ENCODE assay signal across 8 cellular contexts in genomic region chr13:77699059-77699680, GRCh38. TPM values are rescaled to one million over a fixed set of nuclear protein-coding genes. Genes with fewer than 3 reads are reported as not detected.
DNase-seq lines count a peak whose midpoint lies in the region; ATAC-seq, FAIRE-seq and TF ChIP-seq lines count a peak whose summit lies in the region.

No MANE protein-coding gene starts in this region.

- no TSS peak for BruUV-seq in IMR-90 (replicated peaks; lab: Mats Ljungman, UMichigan)

- H3K4me3 ChIP-seq in AG04450 (ENCODE audit: low read depth, low read length) (peak overlapping the region; percentile 45), IMR-90 (ENCODE audit: insufficient read depth, low read depth, low read length) (peak overlapping the region; percentile 48), muscle layer of duodenum (ENCODE audit: low read depth in 1 of 2, low read length in 2 of 2) (peak overlapping the region; percentile 69 to 93)

- H4K5ac ChIP-seq in IMR-90 (ENCODE audit: low read depth, low read length), result no peak overlapping the region

- H3K9me3 ChIP-seq in AG04450 (ENCODE audit: control insufficient read depth, insufficient read depth, low read length) (no peaks in the 10 kb centered on the region), IMR-90 (ENCODE audit: control insufficient read depth, insufficient read depth, low read length) (no peaks in the 10 kb centered on the region), muscle layer of duodenum (ENCODE audit: control insufficient read depth in 1 of 2, low read length in 2 of 2) (no peaks in the 10 kb centered on the region)

- no peak for TF ChIP-seq POLR2A in IMR-90 (IDR thresholded peaks at IDR 0.05; ENCODE audit: low read depth, low read length)

- no peak overlapping the region for H3K9ac ChIP-seq in IMR-90 (ENCODE audit: low read depth, low read length)

- no peak overlapping the region for H2AK9ac ChIP-seq in IMR-90 (replicated peaks; ENCODE audit: low read depth, low read length, poor library complexity)

- H3K4ac ChIP-seq in IMR-90 (ENCODE audit: low read depth, low read length), result no peak overlapping the region

- no CpG with 5 or more reads among the region's 4 CpGs for WGBS in IMR-90 (ENCODE audit: extremely low coverage in 2 of 2, insufficient read length in 1 of 2), 2 experiments

- TF ChIP-seq CTCF in AG04450 (IDR thresholded peaks at IDR 0.05; ENCODE audit: low read depth, low read length) (no peak), IMR-90 (conservative IDR thresholded peaks at IDR 0.05; ENCODE audit: low read depth, low read length) (no peak)

- H3K27ac ChIP-seq in AG04450 (ENCODE audit: low read depth, low read length) (no peak overlapping the region), IMR-90 (ENCODE audit: insufficient read depth, low read length) (no peak overlapping the region), caudate nucleus (ENCODE audit: low read depth, low read length) (peak overlapping the region; percentile 82), muscle layer of duodenum (ENCODE audit: low read length) (no peak overlapping the region)

- no peak overlapping the region for H3K18ac ChIP-seq in IMR-90 (ENCODE audit: low read depth, low read length)

- ATAC-seq in IMR-90 (ENCODE audit: low read depth) (no peak), GM19452 (IDR thresholded peaks at IDR 0.05; ENCODE audit: unreplicated experiment) (no peak)

- no peak overlapping the region for H4K91ac ChIP-seq in IMR-90 (ENCODE audit: insufficient read depth, low read depth, low read length)

- CTCF ChIA-PET in AG04450 (lab: Charles Lee) (no interaction called here), IMR-90 (lab: Yijun Ruan, JAX) (no interaction called here)

- 0 out of 2 replicates have a peak overlapping the region, but pooled peaks have one; percentile 16 for H3K23ac ChIP-seq in IMR-90 (ENCODE audit: low read depth, low read length)

- no peaks in the 10 kb centered on the region for H3K9me1 ChIP-seq in IMR-90 (ENCODE audit: insufficient read depth, low read length)

- H3K36me3 ChIP-seq in IMR-90 (ENCODE audit: control insufficient read depth, insufficient read depth, low read length) (no peaks in the 10 kb centered on the region), muscle layer of duodenum (ENCODE audit: control insufficient read depth in 1 of 2, insufficient read depth in 2 of 2, low read length in 2 of 2) (no peaks in the 10 kb centered on the region)

- intact Hi-C loops in IMR-90 (cut with micrococcal nuclease), result no loop called here

- dilution Hi-C loops in IMR-90 (cut with HindIII; ENCODE audit: low sequenced_read_pairs, unreplicated experiment), result no loop called here

- H2BK5ac ChIP-seq in IMR-90 (ENCODE audit: low read depth, low read length, poor library complexity, severe bottlenecking), result no peak overlapping the region

- POLR2A ChIA-PET in AG04450 (lab: Yijun Ruan, JAX) (no interaction called here), IMR-90 (lab: Charles Lee; ENCODE audit: unreplicated experiment) (no interaction called here)

- no peak for DNase-seq in AG04450 (ENCODE audit: low read depth, low spot score)
- DNase-seq in IMR-90, result no peak
- DNase-seq in caudate nucleus (lab: John Stamatoyannopoulos, UW), result no peak
- no peak for DNase-seq in HTR-8/SVneo (ENCODE audit: insufficient read length, low spot score)
- no peak for DNase-seq in effector CD8-positive, alpha-beta T cell (lab: John Stamatoyannopoulos, UW)
- DNase-seq in ACHN, result no peak

- no peak overlapping the region for H2BK15ac ChIP-seq in IMR-90 (ENCODE audit: low read depth, low read length)

- H3K56ac ChIP-seq in IMR-90 (ENCODE audit: extremely low read depth, insufficient read depth, low read length), result no peak overlapping the region

- H2AK5ac ChIP-seq in IMR-90 (ENCODE audit: low read depth, low read length), result no peak overlapping the region

- no peak overlapping the region for H4K8ac ChIP-seq in IMR-90 (ENCODE audit: low read depth in 2 of 2, low read length in 2 of 2)

- peaks cover 12% of the 10 kb centered on the region for H3K27me3 ChIP-seq in AG04450 (ENCODE audit: control insufficient read depth, insufficient read depth, low read length)
- H3K27me3 ChIP-seq in IMR-90 (ENCODE audit: control insufficient read depth, insufficient read depth, low read length), result peaks cover 22% of the 10 kb centered on the region
- no peaks in the 10 kb centered on the region for H3K27me3 ChIP-seq in muscle layer of duodenum (ENCODE audit: low read depth, low read length)

- no peak for TF ChIP-seq RAD21 in IMR-90 (IDR thresholded peaks at IDR 0.05; ENCODE audit: low read length)

- H3K14ac ChIP-seq in IMR-90 (replicated peaks; ENCODE audit: low read depth, low read length), result no peak overlapping the region

- H2AFZ ChIP-seq in IMR-90 (replicated peaks; ENCODE audit: low read length, poor library complexity), result peak overlapping the region; percentile 84

- H2BK120ac ChIP-seq in IMR-90 (ENCODE audit: low read depth, low read length), result no peak overlapping the region

- no peaks in the 10 kb centered on the region for H3K79me1 ChIP-seq in IMR-90 (ENCODE audit: low read depth in 1 of 2, low read length in 2 of 2)

- H2BK20ac ChIP-seq in IMR-90 (ENCODE audit: low read depth, low read length), result no peak overlapping the region

- H3K4me2 ChIP-seq in IMR-90 (ENCODE audit: low read depth, low read length), result peak overlapping the region; percentile 68

- H4K20me1 ChIP-seq in IMR-90 (ENCODE audit: insufficient read depth, low read length), result no peaks in the 10 kb centered on the region

- no peaks in the 10 kb centered on the region for H3K4me1 ChIP-seq in IMR-90 (ENCODE audit: control insufficient read depth, insufficient read depth, low read length)
- H3K4me1 ChIP-seq in muscle layer of duodenum (ENCODE audit: control insufficient read depth in 1 of 2, insufficient read depth in 2 of 2, low read length in 2 of 2), result peaks cover 3 to 16% of the 10 kb centered on the region in 2 donors

- in situ Hi-C loops in IMR-90 (cut with MboI; ENCODE audit: low sequenced_read_pairs), result no loop called here
- in situ Hi-C loops in ACHN (cut with HindIII; ENCODE audit: low pct_ligation_motif_present, low pct_unique_long_range_greater_than_20kb, low sequenced_read_pairs), result no loop called here

- no peak for FAIRE-seq in HTR-8/SVneo (lab: Jason Lieb, UNC)

TF ChIP-seq in IMR-90, 13 proteins besides CTCF, POLR2A, EP300 and RAD21:
- no peak for TF ChIP-seq CEBPB (IDR thresholded peaks at IDR 0.05; ENCODE audit: low read depth, low read length)
- no peak for TF ChIP-seq FOS (IDR thresholded peaks at IDR 0.05; ENCODE audit: low read depth, low read length)
- no peak for TF ChIP-seq SMC3 (IDR thresholded peaks at IDR 0.05; ENCODE audit: low read depth, low read length)
- no peak for TF ChIP-seq MAFK (IDR thresholded peaks at IDR 0.05; ENCODE audit: low read depth, low read length)
- no peak for TF ChIP-seq MAZ (IDR thresholded peaks at IDR 0.05; ENCODE audit: borderline replicate concordance, low read depth, low read length)
- TF ChIP-seq RCOR1 (IDR thresholded peaks at IDR 0.05; ENCODE audit: insufficient replicate concordance, low read length), result no peak
- TF ChIP-seq CHD1 (IDR thresholded peaks at IDR 0.05; ENCODE audit: low read depth, low read length), result no peak
- no peak for TF ChIP-seq NFE2L2 (IDR thresholded peaks at IDR 0.05; ENCODE audit: low read depth, low read length)
- TF ChIP-seq MXI1 (IDR thresholded peaks at IDR 0.05; ENCODE audit: borderline replicate concordance, low read depth, low read length), result no peak
- TF ChIP-seq USF2 (IDR thresholded peaks at IDR 0.05; ENCODE audit: low read depth, low read length), result no peak
- no peak for TF ChIP-seq RFX5 (IDR thresholded peaks at IDR 0.05; ENCODE audit: low read depth, low read length)
- TF ChIP-seq, protein P1, sequence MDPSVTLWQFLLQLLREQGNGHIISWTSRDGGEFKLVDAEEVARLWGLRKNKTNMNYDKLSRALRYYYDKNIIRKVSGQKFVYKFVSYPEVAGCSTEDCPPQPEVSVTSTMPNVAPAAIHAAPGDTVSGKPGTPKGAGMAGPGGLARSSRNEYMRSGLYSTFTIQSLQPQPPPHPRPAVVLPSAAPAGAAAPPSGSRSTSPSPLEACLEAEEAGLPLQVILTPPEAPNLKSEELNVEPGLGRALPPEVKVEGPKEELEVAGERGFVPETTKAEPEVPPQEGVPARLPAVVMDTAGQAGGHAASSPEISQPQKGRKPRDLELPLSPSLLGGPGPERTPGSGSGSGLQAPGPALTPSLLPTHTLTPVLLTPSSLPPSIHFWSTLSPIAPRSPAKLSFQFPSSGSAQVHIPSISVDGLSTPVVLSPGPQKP (IDR thresholded peaks at IDR 0.05; ENCODE audit: borderline replicate concordance, low read depth, low read length), result no peak
- TF ChIP-seq BHLHE40 (IDR thresholded peaks at IDR 0.05; ENCODE audit: low read depth, low read length), result no peak

RNA-seq across cellular contexts. Expression of gene SLAIN1, which starts 1.7 kb away (rescaled TPM):
- polyA plus RNA-seq in AG04450 (2011; rRNA removed) (0.17 and 0.24 TPM in 2 replicates), IMR-90 (2012; rRNA removed) (0.07 and 0.29 TPM in 2 replicates)
- not detected in 2 replicates for polyA minus RNA-seq in AG04450 (2011; rRNA and poly(A)+ RNA removed)
- under 0.01 and 0.36 TPM in 2 replicates for total RNA-seq in IMR-90 (2012; rRNA removed)
- polyA plus RNA-seq in IMR-90 (2012; cell fraction: cytosol; rRNA removed), result 0.04 and 0.06 TPM in 2 replicates
- polyA plus RNA-seq in IMR-90 (2012; cell fraction: nucleus; rRNA removed; ENCODE audit: low replicate concordance), result 0.26 TPM in 1 of 2 replicates, not detected in the other
